Comparison of ENCODE assay signal across 15 cellular contexts in genomic region chr1:242428403-242429190, GRCh38.
"Had no signal": no experiment of that assay in that cellular context is flagged by ENCODE, and none has a peak within 500 bp of the region (broad histone marks: within the 10 kb centered on the region; RNA-seq: fewer than 3 reads in every experiment).

No MANE protein-coding gene starts in this region.

- H3K9me3 Mint-ChIP-seq: activated CD8-positive, alpha-beta T cell treated with anti-CD3 and anti-CD28 coated beads for 36 hours had no signal

- H3K27ac Mint-ChIP-seq: activated CD8-positive, alpha-beta T cell treated with anti-CD3 and anti-CD28 coated beads for 36 hours; immature natural killer cell had no signal

- H3K4me1 ChIP-seq: esophagus squamous epithelium, right atrium auricular region, tibial nerve had no signal

- DNase-seq: activated CD4-positive, alpha-beta T cell treated with anti-CD3 and anti-CD28 coated beads for 4 hours; activated CD8-positive, alpha-beta memory T cell treated with anti-CD3 and anti-CD28 coated beads, Interleukin-2, amount 50 U/mL, for 48 hours; activated CD8-positive, alpha-beta T cell treated with anti-CD3 and anti-CD28 coated beads for 36 hours; esophagus squamous epithelium; foreskin fibroblast; glutamatergic neuron; immature natural killer cell; midbrain; naive B cell; WERI-Rb-1 had no signal

- ATAC-seq: activated CD8-positive, alpha-beta T cell treated with anti-CD3 and anti-CD28 coated beads for 36 hours had no signal

- H3K4me3 Mint-ChIP-seq: activated CD8-positive, alpha-beta T cell treated with anti-CD3 and anti-CD28 coated beads for 36 hours; immature natural killer cell; naive B cell had no signal

- H3K27ac ChIP-seq: cardiac muscle cell, esophagus squamous epithelium, right atrium auricular region, skin epidermis, tibial nerve, WERI-Rb-1 had no signal

- H3K36me3 Mint-ChIP-seq: immature natural killer cell had no signal

- H3K4me1 Mint-ChIP-seq: immature natural killer cell, naive B cell had no signal

- H3K27me3 ChIP-seq: cardiac muscle cell, esophagus squamous epithelium, right atrium auricular region, tibial nerve had no signal

- H3K9me3 ChIP-seq: right atrium auricular region had no signal

- H3K4me3 ChIP-seq: cardiac muscle cell, esophagus squamous epithelium, lung, right atrium auricular region, skin epidermis, tibial nerve had no signal

- H3K36me3 ChIP-seq: cardiac muscle cell, esophagus squamous epithelium, right atrium auricular region, tibial nerve, WERI-Rb-1 had no signal
